Comparison of ENCODE assay signal across 29 cellular contexts in the genomic region with DNA sequence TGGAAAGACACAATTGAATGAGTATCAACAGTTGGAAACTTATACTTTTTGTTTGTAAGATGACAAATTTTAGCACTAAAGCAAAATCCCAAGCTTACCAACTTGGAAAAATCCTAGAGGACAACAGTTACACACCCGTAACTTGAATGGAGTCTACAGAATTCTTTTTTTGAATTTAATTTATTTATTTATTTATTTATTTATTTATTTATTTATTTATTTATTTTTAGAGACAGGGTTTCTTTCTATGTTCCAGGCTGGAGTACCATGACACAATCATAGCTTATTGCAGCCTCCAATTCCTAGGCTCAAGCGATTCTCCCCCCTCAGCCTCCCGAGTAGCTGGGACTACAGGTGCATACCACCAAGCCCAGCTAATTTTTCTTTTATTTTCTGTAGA.
"Had no signal": no experiment of that assay in that cellular context is flagged by ENCODE, and none has a peak within 500 bp of the region (broad histone marks: within the 10 kb centered on the region; RNA-seq: fewer than 3 reads in every experiment).

No MANE protein-coding gene starts in this region.

- H3K36me3 ChIP-seq: suprapubic skin, thyroid gland, transverse colon, uterus, vagina had no signal

- H3K27ac ChIP-seq: stomach, suprapubic skin, testis, thoracic aorta, thyroid gland, tibial artery, tibial nerve, transverse colon, upper lobe of left lung, upper lobe of right lung, uterus, vagina had no signal

- H3K9me3 ChIP-seq: stomach, suprapubic skin, testis, thoracic aorta, thyroid gland, tibial artery, tibial nerve, transverse colon, upper lobe of left lung, upper lobe of right lung, uterus, vagina had no signal

- H3K27ac Mint-ChIP-seq: stimulated activated effector memory CD8-positive, alpha-beta T cell treated with anti-CD3 and anti-CD28 coated beads, Interleukin-12 subunit alpha, Interleukin-12 subunit beta, amount 100 ng/mL, for 72 hours; stimulated activated memory B cell treated with anti-CD40 and anti-IgM and Interleukin-4, amounts not matched to agents 10 μg/mL and 1 μg/mL and 100 μg/mL, for 72 hours; stimulated activated naive B cell treated with anti-CD40 and anti-IgM and Interleukin-4, amounts not matched to agents 10 μg/mL and 1 μg/mL and 100 μg/mL, for 72 hours; stimulated activated naive CD8-positive, alpha-beta T cell treated with anti-CD3 and anti-CD28 coated beads, Interleukin-15, amount 100 ng/mL, for 72 hours; stimulated activated naive CD8-positive, alpha-beta T cell treated with anti-CD3 and anti-CD28 coated beads, Interleukin-15, Interleukin-2, amounts not matched to agents 100 ng/mL and 50 ng/mL, for 24 hours; type B pancreatic cell had no signal

- FAIRE-seq: urothelium cell line had no signal

- H3K9me3 Mint-ChIP-seq: stimulated activated effector memory CD8-positive, alpha-beta T cell treated with anti-CD3 and anti-CD28 coated beads, Interleukin-12 subunit alpha, Interleukin-12 subunit beta, amount 100 ng/mL, for 72 hours; stimulated activated memory B cell treated with anti-CD40 and anti-IgM and Interleukin-4, amounts not matched to agents 10 μg/mL and 1 μg/mL and 100 μg/mL, for 72 hours; stimulated activated naive B cell treated with anti-CD40 and anti-IgM and Interleukin-4, amounts not matched to agents 10 μg/mL and 1 μg/mL and 100 μg/mL, for 72 hours; stimulated activated naive CD8-positive, alpha-beta T cell treated with anti-CD3 and anti-CD28 coated beads, Interleukin-15, amount 100 ng/mL, for 72 hours; stimulated activated naive CD8-positive, alpha-beta T cell treated with anti-CD3 and anti-CD28 coated beads, Interleukin-15, Interleukin-2, amounts not matched to agents 100 ng/mL and 50 ng/mL, for 24 hours; type B pancreatic cell had no signal

- H3K4me3 ChIP-seq: stomach, suprapubic skin, testis, thoracic aorta, thyroid gland, tibial artery, tibial nerve, transverse colon, upper lobe of left lung, upper lobe of right lung, uterus, vagina had no signal

- H3K4me1 Mint-ChIP-seq: stimulated activated effector memory CD8-positive, alpha-beta T cell treated with anti-CD3 and anti-CD28 coated beads, Interleukin-12 subunit alpha, Interleukin-12 subunit beta, amount 100 ng/mL, for 72 hours; stimulated activated memory B cell treated with anti-CD40 and anti-IgM and Interleukin-4, amounts not matched to agents 10 μg/mL and 1 μg/mL and 100 μg/mL, for 72 hours; stimulated activated naive B cell treated with anti-CD40 and anti-IgM and Interleukin-4, amounts not matched to agents 10 μg/mL and 1 μg/mL and 100 μg/mL, for 72 hours; stimulated activated naive CD8-positive, alpha-beta T cell treated with anti-CD3 and anti-CD28 coated beads, Interleukin-15, amount 100 ng/mL, for 72 hours had no signal

- H3K4me1 ChIP-seq: stomach, suprapubic skin, testis, thyroid gland, tibial nerve, transverse colon, upper lobe of right lung, uterus, vagina had no signal

- H3K36me3 Mint-ChIP-seq: stimulated activated effector memory CD8-positive, alpha-beta T cell treated with anti-CD3 and anti-CD28 coated beads, Interleukin-12 subunit alpha, Interleukin-12 subunit beta, amount 100 ng/mL, for 72 hours; stimulated activated memory B cell treated with anti-CD40 and anti-IgM and Interleukin-4, amounts not matched to agents 10 μg/mL and 1 μg/mL and 100 μg/mL, for 72 hours; stimulated activated naive B cell treated with anti-CD40 and anti-IgM and Interleukin-4, amounts not matched to agents 10 μg/mL and 1 μg/mL and 100 μg/mL, for 72 hours; type B pancreatic cell had no signal

- H3K27me3 Mint-ChIP-seq: stimulated activated memory B cell treated with anti-CD40 and anti-IgM and Interleukin-4, amounts not matched to agents 10 μg/mL and 1 μg/mL and 100 μg/mL, for 72 hours; stimulated activated naive CD8-positive, alpha-beta T cell treated with anti-CD3 and anti-CD28 coated beads, Interleukin-15, Interleukin-2, amounts not matched to agents 100 ng/mL and 50 ng/mL, for 24 hours had no signal

- DNase-seq: stimulated activated CD4-positive, alpha-beta T cell treated with anti-CD3 and anti-CD28 coated beads, Interleukin-2, amount 100 ng/mL, for 48 hours; stimulated activated CD4-positive, alpha-beta T cell treated with anti-CD3 and anti-CD28 coated beads, Interleukin-4, amount 100 ng/mL, for 1 hour; stimulated activated CD4-positive, alpha-beta T cell treated with anti-CD3 and anti-CD28 coated beads, Interleukin-4, amount 100 ng/mL, for 24 hours; stimulated activated CD4-positive, alpha-beta T cell treated with anti-CD3 and anti-CD28 coated beads, Interleukin-4, amount 100 ng/mL, for 4 hours; stimulated activated CD8-positive, alpha-beta memory T cell treated with anti-CD3 and anti-CD28 coated beads, Interleukin-4, amount 100 ng/mL, for 48 hours; stimulated activated naive B cell treated with anti-CD40 and anti-IgM and Interleukin-4, amounts not matched to agents 10 μg/mL and 1 μg/mL and 100 μg/mL, for 72 hours; stimulated activated naive CD4-positive, alpha-beta T cell; stimulated activated naive CD4-positive, alpha-beta T cell treated with Interleukin-2 at 50 U/mL for 16 hours; stimulated activated naive CD8-positive, alpha-beta T cell treated with anti-CD3 and anti-CD28 coated beads, Interleukin-15, amount 100 ng/mL, for 72 hours; stimulated activated naive CD8-positive, alpha-beta T cell treated with anti-CD3 and anti-CD28 coated beads, Interleukin-15, Interleukin-2, amounts not matched to agents 100 U/mL and 50 U/mL, for 24 hours; stomach; substantia nigra; testis; thyroid gland; tibial artery; transverse colon; trophoblast cell; upper lobe of left lung; upper lobe of right lung; uterus had no signal

- H3K27me3 ChIP-seq: stomach, suprapubic skin, testis, thyroid gland, tibial artery, tibial nerve, transverse colon, upper lobe of left lung, upper lobe of right lung, uterus, vagina had no signal

- ATAC-seq: stimulated activated effector memory CD8-positive, alpha-beta T cell treated with anti-CD3 and anti-CD28 coated beads, Interleukin-12 subunit alpha, Interleukin-12 subunit beta, amount 100 ng/mL, for 72 hours; stimulated activated memory B cell treated with anti-CD40 and anti-IgM and Interleukin-4, amounts not matched to agents 10 μg/mL and 1 μg/mL and 100 μg/mL, for 72 hours; stimulated activated naive B cell treated with anti-CD40 and anti-IgM and Interleukin-4, amounts not matched to agents 10 μg/mL and 1 μg/mL and 100 μg/mL, for 72 hours; stimulated activated naive CD8-positive, alpha-beta T cell treated with anti-CD3 and anti-CD28 coated beads, Interleukin-15, amount 100 ng/mL, for 72 hours; stimulated activated naive CD8-positive, alpha-beta T cell treated with anti-CD3 and anti-CD28 coated beads, Interleukin-15, Interleukin-2, amounts not matched to agents 100 U/mL and 50 U/mL, for 24 hours; upper lobe of right lung had no signal

- H3K4me3 Mint-ChIP-seq: stimulated activated effector memory CD8-positive, alpha-beta T cell treated with anti-CD3 and anti-CD28 coated beads, Interleukin-12 subunit alpha, Interleukin-12 subunit beta, amount 100 ng/mL, for 72 hours; stimulated activated memory B cell treated with anti-CD40 and anti-IgM and Interleukin-4, amounts not matched to agents 10 μg/mL and 1 μg/mL and 100 μg/mL, for 72 hours; stimulated activated naive B cell treated with anti-CD40 and anti-IgM and Interleukin-4, amounts not matched to agents 10 μg/mL and 1 μg/mL and 100 μg/mL, for 72 hours; stimulated activated naive CD8-positive, alpha-beta T cell treated with anti-CD3 and anti-CD28 coated beads, Interleukin-15, amount 100 ng/mL, for 72 hours; stimulated activated naive CD8-positive, alpha-beta T cell treated with anti-CD3 and anti-CD28 coated beads, Interleukin-15, Interleukin-2, amounts not matched to agents 100 ng/mL and 50 ng/mL, for 24 hours; type B pancreatic cell had no signal
